Comparison of ENCODE assay signal across 24 cellular contexts in genomic region chr18:28637897-28638296, GRCh38.
DNase-seq lines count a peak whose midpoint lies in the region; ATAC-seq and TF ChIP-seq lines count a peak whose summit lies in the region.
"Had no signal": no experiment of that assay in that cellular context is flagged by ENCODE, and none has a peak within 500 bp of the region (broad histone marks: within the 10 kb centered on the region; RNA-seq: fewer than 3 reads in every experiment).

No MANE protein-coding gene starts in this region.

- ATAC-seq in HG02852 (IDR thresholded peaks at IDR 0.05; ENCODE audit: unreplicated experiment): no peak
- ATAC-seq in GM18909 (IDR thresholded peaks at IDR 0.05; ENCODE audit: poor library complexity, unreplicated experiment): no peak
- ATAC-seq: activated T-cell treated with anti-CD3 and anti-CD28 coated beads, Interleukin-2, amount 50 U/mL, for 4 hours; upper lobe of right lung had no signal

- H3K4me3 ChIP-seq in epithelial cell of proximal tubule (ENCODE audit: low read depth, low read length): no peak overlapping the region
- H3K4me3 ChIP-seq: BLaER1, dorsolateral prefrontal cortex, sigmoid colon, upper lobe of right lung had no signal

- H3K9me3 Mint-ChIP-seq in type B pancreatic cell: no peaks in the 10 kb centered on the region

- peak; percentile 12 for DNase-seq in NCI-H82 (lab: John Stamatoyannopoulos, UW)
- no peak for DNase-seq in NCI-H82 treated with DMSO at 0.1 percent for 48 hours (lab: John Stamatoyannopoulos, UW; ENCODE audit: unreplicated experiment)
- DNase-seq in NCI-H748 treated with DMSO at 0.1 percent for 48 hours (lab: John Stamatoyannopoulos, UW): peak; percentile 22
- DNase-seq in epithelial cell of proximal tubule (ENCODE audit: low read depth): no peak
- no peak for DNase-seq in type B pancreatic cell (ENCODE audit: extremely low spot score, unreplicated experiment)
- DNase-seq in NCI-H1436 (lab: John Stamatoyannopoulos, UW): no peak
- DNase-seq: ACHN; activated CD8-positive, alpha-beta memory T cell treated with anti-CD3 and anti-CD28 coated beads for 24 hours; activated naive CD4-positive, alpha-beta T cell treated with anti-CD3 and anti-CD28 coated beads for 36 hours; activated T-cell treated with anti-CD3 and anti-CD28 coated beads, Interleukin-2, amount 50 U/mL, for 4 hours; Calu3; caudate nucleus; dorsolateral prefrontal cortex; GDM1; NCI-H1092; NCI-H526 treated with DMSO at 0.1 percent for 48 hours; nephron progenitor cell; posterior cingulate gyrus; sigmoid colon; stimulated activated CD8-positive, alpha-beta memory T cell treated with anti-CD3 and anti-CD28 coated beads, Interleukin-4, amount 100 ng/mL, for 48 hours; upper lobe of right lung had no signal

- H3K36me3 Mint-ChIP-seq in type B pancreatic cell: no peaks in the 10 kb centered on the region

- H3K27ac Mint-ChIP-seq in type B pancreatic cell: no peak overlapping the region
- H3K27ac Mint-ChIP-seq: activated naive CD4-positive, alpha-beta T cell treated with anti-CD3 and anti-CD28 coated beads for 36 hours; nephron progenitor cell had no signal

- H3K27me3 Mint-ChIP-seq in type B pancreatic cell: no peaks in the 10 kb centered on the region

- TF ChIP-seq CTCF in epithelial cell of proximal tubule (conservative IDR thresholded peaks at IDR 0.05; ENCODE audit: low read depth, low read length): peak; percentile 28
- TF ChIP-seq CTCF in type B pancreatic cell (conservative IDR thresholded peaks at IDR 0.05): peak; percentile 40

- no peaks in the 10 kb centered on the region for H3K4me1 Mint-ChIP-seq in type B pancreatic cell (ENCODE audit: unreplicated experiment)

- H3K4me3 Mint-ChIP-seq in type B pancreatic cell: no peak overlapping the region
- H3K4me3 Mint-ChIP-seq: activated naive CD4-positive, alpha-beta T cell treated with anti-CD3 and anti-CD28 coated beads for 36 hours; activated T-cell treated with anti-CD3 and anti-CD28 coated beads, Interleukin-2, amount 50 U/mL, for 4 hours; nephron progenitor cell had no signal

Comparison
In these comparisons a context has a peak if more than half of its experiments do, and no peak if none do; other contexts are left out.
1. DNase-seq: peak in NCI-H82 (single experiment) and NCI-H748 treated with DMSO at 0.1 percent for 48 hours (single experiment); none in NCI-H82 treated with DMSO at 0.1 percent for 48 hours (single experiment), epithelial cell of proximal tubule (single experiment), type B pancreatic cell (single experiment) and NCI-H1436 (single experiment).